ENCODE assay signal across 18 cellular contexts in the genomic region with DNA sequence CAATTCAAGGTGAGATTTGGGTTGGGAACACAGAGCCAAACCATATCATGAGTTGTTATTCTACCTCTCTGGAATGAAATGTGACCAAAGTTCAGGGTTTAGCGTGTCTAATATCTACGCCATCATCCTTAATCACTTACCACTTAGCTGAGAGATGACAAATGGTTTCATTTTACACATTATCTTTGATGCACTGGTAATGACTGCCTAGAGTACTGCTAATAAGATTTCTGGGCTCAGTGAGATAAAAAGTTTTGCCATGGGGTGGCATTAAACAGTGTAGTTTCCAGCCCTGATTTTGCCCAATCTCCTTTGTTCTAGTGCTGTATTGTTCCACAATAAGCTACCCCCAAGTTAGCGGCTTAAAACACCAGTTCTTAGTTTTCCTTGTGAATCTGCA.
"Had no signal": no experiment of that assay in that cellular context is flagged by ENCODE, and none has a peak within 500 bp of the region (broad histone marks: within the 10 kb centered on the region; RNA-seq: fewer than 3 reads in every experiment).

No MANE protein-coding gene starts in this region.

- ATAC-seq: left lung; mucosa of descending colon; naive thymus-derived CD4-positive, alpha-beta T cell; pancreas; sciatic nerve had no signal

- H3K27me3 ChIP-seq: left lung, pancreas, spleen, thyroid gland had no signal

- H3K4me1 ChIP-seq: left lung, pancreas had no signal

- DNase-seq: activated CD4-positive, alpha-beta T cell treated with anti-CD3 and anti-CD28 coated beads, Interleukin-2, amount 10 ng/mL, durations not matched to agents 24 days and 14 days; activated gamma-delta T cell treated with Interleukin-2 at 50 U/mL for 16 hours; amniotic stem cell; cortex of kidney; effector CD4-positive, alpha-beta T cell; foreskin fibroblast; glutamatergic neuron; hypothalamus; kidney; left lung; mucosa of descending colon; naive thymus-derived CD4-positive, alpha-beta T cell; pancreas; spleen; thyroid gland had no signal

- H3K9me3 ChIP-seq: left lung, mucosa of descending colon, pancreas, spleen, thyroid gland had no signal

- FAIRE-seq: kidney, pancreas had no signal

- H3K4me3 Mint-ChIP-seq: activated CD4-positive, alpha-beta T cell treated with anti-CD3 and anti-CD28 coated beads, Interleukin-2, amount 10 ng/mL, durations not matched to agents 24 days and 14 days; central memory CD8-positive, alpha-beta T cell; naive thymus-derived CD4-positive, alpha-beta T cell; T-helper 1 cell treated with Interleukin-12 subunit alpha and Interleukin-12 subunit beta and Interleukin-4 antibody, amounts not matched to agents 30 μg/mL and 1 μg/mL, for 36 hours had no signal

- H3K27me3 Mint-ChIP-seq: activated CD4-positive, alpha-beta T cell treated with anti-CD3 and anti-CD28 coated beads, Interleukin-2, amount 10 ng/mL, durations not matched to agents 24 days and 14 days; central memory CD8-positive, alpha-beta T cell; naive thymus-derived CD4-positive, alpha-beta T cell had no signal

- H3K27ac ChIP-seq: left lung, pancreas, spleen, thyroid gland had no signal

- H3K27ac Mint-ChIP-seq: activated CD4-positive, alpha-beta T cell treated with anti-CD3 and anti-CD28 coated beads, Interleukin-2, amount 10 ng/mL, durations not matched to agents 24 days and 14 days; T-helper 1 cell treated with Interleukin-12 subunit alpha and Interleukin-12 subunit beta and Interleukin-4 antibody, amounts not matched to agents 30 μg/mL and 1 μg/mL, for 36 hours had no signal

- H3K9me3 Mint-ChIP-seq: central memory CD8-positive, alpha-beta T cell had no signal

- H3K4me3 ChIP-seq: left lung, mucosa of descending colon, pancreas, spleen, thyroid gland had no signal

- H3K36me3 ChIP-seq: left lung, pancreas, spleen, thyroid gland had no signal
